20 cellular contexts compared by ENCODE assay signal in the genomic region with DNA sequence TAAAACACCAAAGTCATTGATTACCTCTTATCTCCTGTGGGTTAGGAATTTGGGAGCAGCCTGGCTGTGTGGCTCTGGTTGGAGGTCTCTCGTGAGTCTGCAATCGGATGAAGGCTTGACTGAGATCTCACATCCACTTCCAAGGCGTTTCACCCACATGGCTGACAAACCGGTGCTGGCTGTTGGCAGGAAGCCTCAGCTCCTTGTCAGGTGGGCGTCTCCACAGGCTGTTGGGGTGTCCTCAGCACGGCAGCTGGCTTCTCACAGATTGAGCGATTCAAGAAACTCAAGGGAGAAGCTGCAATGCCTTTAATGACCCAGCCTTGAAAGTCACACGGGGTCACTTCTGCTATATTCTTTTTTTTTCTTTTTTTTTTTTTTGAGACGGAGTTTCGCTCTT. TPM values are rescaled to one million over a fixed set of nuclear protein-coding genes. Genes with fewer than 3 reads are reported as not detected.
DNase-seq lines count a peak whose midpoint lies in the region; ATAC-seq and TF ChIP-seq lines count a peak whose summit lies in the region.
"Had no signal": no experiment of that assay in that cellular context is flagged by ENCODE, and none has a peak within 500 bp of the region (broad histone marks: within the 10 kb centered on the region; RNA-seq: fewer than 3 reads in every experiment).

No MANE protein-coding gene starts in this region.

- ATAC-seq in HG02763 (IDR thresholded peaks at IDR 0.05; ENCODE audit: unreplicated experiment), result no peak
- no peak for ATAC-seq in stimulated activated naive B cell treated with anti-CD40 and anti-IgM and Interleukin-4, amounts not matched to agents 10 μg/mL and 1 μg/mL and 100 μg/mL, for 72 hours (replicated peaks)
- no peak for ATAC-seq in T-helper 17 cell

- H3K4me3 ChIP-seq in dorsolateral prefrontal cortex, result no peak overlapping the region
- H3K4me3 ChIP-seq: PC-9 had no signal

- no peaks in the 10 kb centered on the region for H3K9me3 ChIP-seq in T-helper 17 cell (ENCODE audit: control insufficient read depth, low read length, poor library complexity, severe bottlenecking)

- no peak for TF ChIP-seq CTCF in dorsolateral prefrontal cortex (IDR thresholded peaks at IDR 0.05 in 54 of 56, conservative IDR thresholded peaks at IDR 0.05 in 2 of 56; ENCODE audit: low read depth in 1 of 56, partially characterized antibody in 56 of 56)
- no peak for TF ChIP-seq CTCF in GM13977 (IDR thresholded peaks at IDR 0.05; ENCODE audit: extremely low read depth, insufficient read depth, missing control alignments)

- H3K27me3 Mint-ChIP-seq in stimulated activated naive B cell treated with anti-CD40 and anti-IgM and Interleukin-4, amounts not matched to agents 10 μg/mL and 1 μg/mL and 100 μg/mL, for 72 hours, result no peaks in the 10 kb centered on the region
- H3K27me3 Mint-ChIP-seq in T-helper 17 cell, result peaks cover 5% of the 10 kb centered on the region
- H3K27me3 Mint-ChIP-seq: CD4-positive, alpha-beta T cell had no signal

- in situ Hi-C loops in GM13977 (cut with MboI; ENCODE audit: low pct_unique_long_range_greater_than_20kb, low sequenced_read_pairs, unreplicated experiment), result no loop called here

- no peaks in the 10 kb centered on the region for H3K36me3 Mint-ChIP-seq in stimulated activated naive B cell treated with anti-CD40 and anti-IgM and Interleukin-4, amounts not matched to agents 10 μg/mL and 1 μg/mL and 100 μg/mL, for 72 hours
- H3K36me3 Mint-ChIP-seq in T-helper 17 cell (ENCODE audit: low read depth), result peaks cover 2% of the 10 kb centered on the region

- H3K27me3 ChIP-seq in dorsolateral prefrontal cortex, result no peaks in the 10 kb centered on the region

- intact Hi-C loops in dorsolateral prefrontal cortex (cut with DNase I) (no loop called here), posterior cingulate gyrus (cut with DNase I) (no loop called here)

- H3K9me3 Mint-ChIP-seq in stimulated activated naive B cell treated with anti-CD40 and anti-IgM and Interleukin-4, amounts not matched to agents 10 μg/mL and 1 μg/mL and 100 μg/mL, for 72 hours, result no peaks in the 10 kb centered on the region
- H3K9me3 Mint-ChIP-seq: CD4-positive, alpha-beta T cell had no signal

- no peak overlapping the region for H3K27ac Mint-ChIP-seq in stimulated activated naive B cell treated with anti-CD40 and anti-IgM and Interleukin-4, amounts not matched to agents 10 μg/mL and 1 μg/mL and 100 μg/mL, for 72 hours
- no peak overlapping the region for H3K27ac Mint-ChIP-seq in T-helper 17 cell
- H3K27ac Mint-ChIP-seq: CD4-positive, alpha-beta T cell had no signal

- H3K4me3 Mint-ChIP-seq in stimulated activated naive B cell treated with anti-CD40 and anti-IgM and Interleukin-4, amounts not matched to agents 10 μg/mL and 1 μg/mL and 100 μg/mL, for 72 hours, result no peak overlapping the region
- no peak overlapping the region for H3K4me3 Mint-ChIP-seq in T-helper 17 cell
- H3K4me3 Mint-ChIP-seq: CD4-positive, alpha-beta T cell had no signal

- H3K4me1 Mint-ChIP-seq in stimulated activated naive B cell treated with anti-CD40 and anti-IgM and Interleukin-4, amounts not matched to agents 10 μg/mL and 1 μg/mL and 100 μg/mL, for 72 hours, result peaks cover 0 to 1% of the 10 kb centered on the region in 2 donors
- peaks cover 5% of the 10 kb centered on the region for H3K4me1 Mint-ChIP-seq in T-helper 17 cell

- H3K27ac ChIP-seq in dorsolateral prefrontal cortex, result peak overlapping the region in 1 of 59 donors; percentile 24
- H3K27ac ChIP-seq: PC-9 had no signal

- peak; percentile 65 for DNase-seq in DMS79 treated with DMSO at 0.1 percent for 48 hours (lab: John Stamatoyannopoulos, UW)
- peak; percentile 86 for DNase-seq in NCI-H2171 (lab: John Stamatoyannopoulos, UW)
- peak in 8 of 10 donors; percentile 45 to 85 (median 78) for DNase-seq in dorsolateral prefrontal cortex
- peak in 8 of 10 donors; percentile 54 to 96 (median 76) for DNase-seq in posterior cingulate gyrus
- no peak for DNase-seq in stimulated activated naive B cell treated with anti-CD40 and anti-IgM and Interleukin-4, amounts not matched to agents 10 μg/mL and 1 μg/mL and 100 μg/mL, for 72 hours
- no peak for DNase-seq in GM13977 (ENCODE audit: low spot score)
- DNase-seq in T-helper 17 cell, result no peak
- DNase-seq: CD4-positive, alpha-beta T cell; COR-L47; DMS153; GDM1; IMR-90; NCI-H1694; NCI-H2081 treated with DMSO at 0.1 percent for 48 hours; NCI-H748 treated with DMSO at 0.1 percent for 48 hours; PC-9; RPMI8226; SHP77; SW 1271 had no signal

RNA-seq across cellular contexts. Expression of gene CORO1C, which starts 28.6 kb away (rescaled TPM):
- 100 to 1,000 TPM in 112 of 120 experiments, 10 to 100 TPM in 8; 87.2 to 202 (median 122) TPM for total RNA-seq in dorsolateral prefrontal cortex
- 10 to 100 TPM; 13.3 to 61.1 TPM for total RNA-seq in T-helper 17 cell

Comparison
In these comparisons a context has a peak if more than half of its experiments do, and no peak if none do; other contexts are left out.
1. DNase-seq: peak in DMS79 treated with DMSO at 0.1 percent for 48 hours (single experiment), NCI-H2171 (single experiment), dorsolateral prefrontal cortex (8 of 10) and posterior cingulate gyrus (8 of 10); none in stimulated activated naive B cell treated with anti-CD40 and anti-IgM and Interleukin-4, amounts not matched to agents 10 μg/mL and 1 μg/mL and 100 μg/mL, for 72 hours (single experiment), GM13977 (single experiment) and T-helper 17 cell (0 of 3).